Comparison of ENCODE assay signal across 9 cellular contexts in the genomic region with DNA sequence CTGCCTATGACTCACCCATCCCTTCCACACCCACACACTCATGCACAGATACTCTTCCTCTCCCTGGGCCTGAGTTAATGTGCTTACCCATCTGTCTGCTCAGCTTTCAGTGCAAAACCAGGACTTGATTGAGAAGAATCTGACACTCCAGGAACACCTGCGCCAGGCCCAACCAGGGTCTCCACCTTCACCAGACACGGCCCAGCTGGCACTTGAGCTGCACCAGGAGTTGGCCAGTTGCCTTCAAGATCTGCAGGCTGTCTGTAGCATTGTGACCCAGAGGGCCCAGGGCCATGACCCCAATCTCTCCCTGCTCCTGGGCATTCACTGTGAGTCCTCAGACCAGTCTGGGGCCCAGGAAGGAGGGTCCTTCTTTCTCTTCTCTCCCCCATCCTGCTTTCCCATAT. TPM values are rescaled to one million over a fixed set of nuclear protein-coding genes. Genes with fewer than 3 reads are reported as not detected.
DNase-seq lines count a peak whose midpoint lies in the region; ATAC-seq, FAIRE-seq and TF ChIP-seq lines count a peak whose summit lies in the region.
"Had no signal": no experiment of that assay in that cellular context is flagged by ENCODE, and none has a peak within 500 bp of the region (broad histone marks: within the 10 kb centered on the region; RNA-seq: fewer than 3 reads in every experiment).

No MANE protein-coding gene starts in this region.

- TF ChIP-seq CTCF in GM12878 (IDR thresholded peaks at IDR 0.05 in 2 of 3, conservative IDR thresholded peaks at IDR 0.05 in 1 of 3; ENCODE audit: control insufficient read depth in 2 of 3, extremely low read depth in 1 of 3, insufficient read depth in 1 of 3, low read depth in 3 of 3, low read length in 3 of 3): no peak
- TF ChIP-seq CTCF in vagina (IDR thresholded peaks at IDR 0.05): no peak

- POLR2A ChIA-PET in GM12878 (lab: Charles Lee): interaction anchor here (1.3 to 1.7 kb wide), 2 partner anchors 12 to 43 kb away, joined by 5 to 6 read pairs; no protein-coding TSS in a partner anchor

- H3K9ac ChIP-seq in GM12878 (ENCODE audit: control insufficient read depth, insufficient read depth, low read length) (no peak overlapping the region), mucosa of rectum (ENCODE audit: low read depth in 1 of 2, low read length in 2 of 2) (peak overlapping the region; percentile 26 to 76)

- in situ Hi-C loops in GM12878 (cut with MboI): no loop called here

- no peak for ATAC-seq in Right ventricle myocardium superior (ENCODE audit: poor library complexity)
- ATAC-seq in Right ventricle myocardium inferior: no peak
- ATAC-seq in GM12878: no peak

- H3K27me3 ChIP-seq in GM12878 (replicated peaks in 1 of 2; ENCODE audit: control insufficient read depth in 2 of 2, insufficient read depth in 2 of 2, low read length in 1 of 2) (no peaks in the 10 kb centered on the region), mucosa of rectum (ENCODE audit: control insufficient read depth in 2 of 2, insufficient read depth in 2 of 2, low read length in 2 of 2) (no peaks in the 10 kb centered on the region), vagina (no peaks in the 10 kb centered on the region)

- TF ChIP-seq RAD21 in GM12878 (IDR thresholded peaks at IDR 0.05; ENCODE audit: insufficient read depth, low read depth, low read length): no peak

- H3K36me3 ChIP-seq in GM12878 (ENCODE audit: control insufficient read depth in 2 of 2, insufficient read depth in 2 of 2, low read length in 1 of 2): peaks cover 14 to 19% of the 10 kb centered on the region in 2 experiments
- peaks cover 12 to 18% of the 10 kb centered on the region in 2 donors for H3K36me3 ChIP-seq in mucosa of rectum (ENCODE audit: control insufficient read depth in 2 of 2, insufficient read depth in 2 of 2, low read length in 2 of 2)
- peaks cover 0 to 2% of the 10 kb centered on the region in 2 donors for H3K36me3 ChIP-seq in vagina

- WGBS in GM12878 (ENCODE audit: insufficient coverage, insufficient replicate concordance, low lambda C conversion rate, missing lambda C conversion rate): 92% methylated on average over 2 of the region's 2 CpGs

- no peak for TF ChIP-seq POLR2A in GM12878 (IDR thresholded peaks at IDR 0.05; ENCODE audit: low read depth, low read length)
- TF ChIP-seq POLR2A in vagina (IDR thresholded peaks at IDR 0.05): no peak

- no peaks in the 10 kb centered on the region for H4K20me1 ChIP-seq in GM12878 (ENCODE audit: control insufficient read depth, insufficient read depth)

- SMC1A ChIA-PET in GM12878 (lab: Charles Lee; ENCODE audit: uncharacterized antibody, unreplicated experiment): interaction anchor here (0.6 to 9.1 kb wide), 9 partner anchors 9 to 140 kb away, joined by 3 to 119 read pairs (median 3); partner anchors contain the start of genes CD52 and CEP85

- CTCF ChIA-PET in GM12878 (lab: Yijun Ruan, JAX): interaction anchor here (0.6 to 18.0 kb wide), 18 partner anchors 11 to 140 kb away, joined by 3 to 879 read pairs (median 5); partner anchors contain the start of genes CD52, CEP85 and ZNF593

- no peak overlapping the region for H2AFZ ChIP-seq in GM12878 (ENCODE audit: control insufficient read depth, low read depth, low read length)
- H2AFZ ChIP-seq: GM23338 had no signal

- TF ChIP-seq EP300 in GM12878 (IDR thresholded peaks at IDR 0.05; ENCODE audit: borderline replicate concordance in 1 of 2, control insufficient read depth in 1 of 2, low read depth in 2 of 2, low read length in 2 of 2): no peak

- H3K9me3 ChIP-seq in GM12878 (replicated peaks; ENCODE audit: control insufficient read depth, insufficient read depth, low read length) (no peaks in the 10 kb centered on the region), mucosa of rectum (ENCODE audit: control insufficient read depth in 2 of 2, low read length in 2 of 2) (no peaks in the 10 kb centered on the region), vagina (no peaks in the 10 kb centered on the region)

- DNase-seq in Right ventricle myocardium superior: peak; percentile 72
- no peak for DNase-seq in Right ventricle myocardium inferior (ENCODE audit: missing footprints)
- no peak for DNase-seq in GM12878 (ENCODE audit: low read depth, low spot score)
- peak in 1 of 2 donors; percentile 93 for DNase-seq in vagina (ENCODE audit: extremely low spot score in 2 of 2)
- no peak for DNase-seq in germinal center (ENCODE audit: low spot score)
- no peak for DNase-seq in NCI-H1092 (lab: John Stamatoyannopoulos, UW)
- DNase-seq in SIG-M5 treated with dmso at 0.1 percent for 504 hours (lab: John Stamatoyannopoulos, UW; ENCODE audit: unreplicated experiment): no peak

- no peak overlapping the region for H3K4me2 ChIP-seq in GM12878 (ENCODE audit: control insufficient read depth, insufficient read depth)
- H3K4me2 ChIP-seq: GM23338 had no signal

- no TSS peak for BruUV-seq in GM12878 (replicated peaks; lab: Mats Ljungman, UMichigan)

- RAD21 ChIA-PET in GM12878 (lab: Charles Lee; ENCODE audit: unreplicated experiment): interaction anchor here (1.0 to 8.9 kb wide), 6 partner anchors 9 to 141 kb away, joined by 4 to 113 read pairs (median 8); partner anchors contain the start of gene CD52

- H3K27ac ChIP-seq in GM12878 (ENCODE audit: control insufficient read depth, insufficient read depth) (peak overlapping the region; percentile 52; the same call in 1 of the 2 replicates), mucosa of rectum (ENCODE audit: low read depth in 2 of 2, low read length in 2 of 2) (peak overlapping the region; percentile 94 to 98), vagina (peak overlapping the region; percentile 95)

- FAIRE-seq in GM12878 (lab: Jason Lieb, UNC): no peak

- peaks cover 23% of the 10 kb centered on the region for H3K79me2 ChIP-seq in GM12878 (ENCODE audit: control insufficient read depth, insufficient read depth, low read length)

- H3K4me1 ChIP-seq in GM12878 (ENCODE audit: control insufficient read depth, insufficient read depth, low read length) (peaks cover 42% of the 10 kb centered on the region), mucosa of rectum (ENCODE audit: control insufficient read depth in 2 of 2, insufficient read depth in 2 of 2, low read length in 2 of 2) (peaks cover 48 to 52% of the 10 kb centered on the region in 2 donors), vagina (peaks cover 63% of the 10 kb centered on the region)

- H3K4me3 ChIP-seq in GM12878 (no peak overlapping the region), mucosa of rectum (ENCODE audit: low read length in 2 of 2) (peak overlapping the region; percentile 3 to 25), vagina (no peak overlapping the region)
- H3K4me3 ChIP-seq: GM23338 had no signal

- intact Hi-C loops in Right ventricle myocardium superior (cut with DNase I): no loop called here
- intact Hi-C loops in Right ventricle myocardium inferior (cut with DNase I): loop anchor here (5.0 kb wide), 2 partner anchors 44 to 86 kb away; partner anchors contain the start of gene CEP85
- intact Hi-C loops in GM12878 (cut with micrococcal nuclease; ENCODE audit: unreplicated experiment): no loop called here
- intact Hi-C loops in vagina (cut with DNase I): no loop called here

RNA-seq across cellular contexts. Expression of gene SH3BGRL3, which starts 3.5 kb away (rescaled TPM):
- total RNA-seq in Right ventricle myocardium superior: 33.9 TPM
- total RNA-seq in Right ventricle myocardium inferior: 50.5 TPM
- 9.0 and 9.9 TPM in 2 replicates for total RNA-seq in GM12878 (2013; cell fraction: nucleolus; rRNA removed)
- 42.6 and 52.9 TPM in 2 replicates for total RNA-seq in GM12878 (2014; rRNA removed)
- total RNA-seq in GM12878 (2014; rRNA removed; fragmentation: Illumina TruSeq; extraction: Trizol): 45.9 and 46.9 TPM in 2 replicates
- 111 and 116 TPM in 2 replicates for total RNA-seq in GM12878 (2021)
- polyA plus RNA-seq in GM12878 (2011; ENCODE audit: low read depth): 29.9 TPM
- polyA plus RNA-seq in GM12878 (2011; rRNA removed): 26.3 and 39.7 TPM in 2 replicates
- polyA plus RNA-seq in GM12878 (2011; cell fraction: cytosol; rRNA removed): 57.0 and 59.2 TPM in 2 replicates
- 25.2 and 28.2 TPM in 2 replicates for polyA plus RNA-seq in GM12878 (2011; cell fraction: nucleus; rRNA removed)
- polyA plus RNA-seq in GM12878 (2012): 86.2 and 109 TPM in 2 replicates
- polyA plus RNA-seq in GM12878 (2014; fragmentation: Illumina TruSeq; extraction: Trizol): 95.2 and 135 TPM in 2 replicates
- 100 to 1,000 TPM; 121 to 129 TPM for polyA plus RNA-seq in GM12878 (2014; fragmentation: Nextera tagmentation; extraction: Ambion mirVana)
- polyA plus RNA-seq in GM12878 (2014; rRNA removed): 42.3 and 57.1 TPM in 2 replicates
- 100 to 1,000 TPM; 344 to 390 TPM for polyA plus RNA-seq in GM12878 (2016; fragmentation: Nextera tagmentation; extraction: Ambion mirVana)
- 52.7 and 67.7 TPM in 2 replicates for polyA minus RNA-seq in GM12878 (2011; rRNA and poly(A)+ RNA removed)
- polyA minus RNA-seq in GM12878 (2011; cell fraction: cytosol; rRNA and poly(A)+ RNA removed): 38.8 and 41.6 TPM in 2 replicates
- polyA minus RNA-seq in GM12878 (2011; cell fraction: nucleus; rRNA and poly(A)+ RNA removed): 19.5 and 27.3 TPM in 2 replicates
- total RNA-seq in vagina: 115 TPM

RNA-seq across cellular contexts. Expression of gene UBXN11, which starts 30.0 kb away (rescaled TPM):
- total RNA-seq in Right ventricle myocardium superior (8.3 TPM), Right ventricle myocardium inferior (9.5 TPM), GM12878 (2014; rRNA removed) (8.1 and 8.5 TPM in 2 replicates), GM12878 (2014; rRNA removed; fragmentation: Illumina TruSeq; extraction: Trizol) (5.7 and 6.2 TPM in 2 replicates), GM12878 (2021) (16.8 and 19.3 TPM in 2 replicates), vagina (7.1 TPM)
- 18.9 and 19.6 TPM in 2 replicates for total RNA-seq in GM12878 (2013; cell fraction: nucleolus; rRNA removed)
- 5.8 TPM for polyA plus RNA-seq in GM12878 (2011; ENCODE audit: low read depth)
- polyA plus RNA-seq in GM12878 (2011; rRNA removed) (7.6 and 10.8 TPM in 2 replicates), GM12878 (2014; fragmentation: Illumina TruSeq; extraction: Trizol) (3.5 and 8.1 TPM in 2 replicates), GM12878 (2014; fragmentation: Nextera tagmentation; extraction: Ambion mirVana) (1 to 10 TPM in 1 of 2 experiments, under 1 TPM in 1; 0.32 to 1.2 TPM), GM12878 (2014; rRNA removed) (24.3 and 26.5 TPM in 2 replicates), GM12878 (2016; fragmentation: Nextera tagmentation; extraction: Ambion mirVana) (10 to 100 TPM; 27.7 to 34.4 TPM)
- polyA plus RNA-seq in GM12878 (2011; cell fraction: cytosol; rRNA removed): 13.3 and 16.3 TPM in 2 replicates
- polyA plus RNA-seq in GM12878 (2011; cell fraction: nucleus; rRNA removed): 80.9 and 89.2 TPM in 2 replicates
- 10.6 and 12.1 TPM in 2 replicates for polyA plus RNA-seq in GM12878 (2012)
- 7.2 and 7.5 TPM in 2 replicates for polyA minus RNA-seq in GM12878 (2011; rRNA and poly(A)+ RNA removed)
- 3.2 and 3.9 TPM in 2 replicates for polyA minus RNA-seq in GM12878 (2011; cell fraction: cytosol; rRNA and poly(A)+ RNA removed)
- 11.2 and 14.9 TPM in 2 replicates for polyA minus RNA-seq in GM12878 (2011; cell fraction: nucleus; rRNA and poly(A)+ RNA removed)

RNA-seq across cellular contexts. Expression of gene CD52, which starts 41.3 kb away (rescaled TPM):
- 4.4 TPM for total RNA-seq in Right ventricle myocardium superior
- total RNA-seq in Right ventricle myocardium inferior: 6.5 TPM
- 30.6 and 34.5 TPM in 2 replicates for total RNA-seq in GM12878 (2013; cell fraction: nucleolus; rRNA removed)
- 237 and 262 TPM in 2 replicates for total RNA-seq in GM12878 (2014; rRNA removed)
- 637 and 673 TPM in 2 replicates for total RNA-seq in GM12878 (2014; rRNA removed; fragmentation: Illumina TruSeq; extraction: Trizol)
- 291 and 301 TPM in 2 replicates for total RNA-seq in GM12878 (2021)
- 736 TPM for polyA plus RNA-seq in GM12878 (2011; ENCODE audit: low read depth)
- 453 and 508 TPM in 2 replicates for polyA plus RNA-seq in GM12878 (2011; rRNA removed)
- 356 and 918 TPM in 2 replicates for polyA plus RNA-seq in GM12878 (2011; cell fraction: cytosol; rRNA removed)
- polyA plus RNA-seq in GM12878 (2011; cell fraction: nucleus; rRNA removed): 146 and 442 TPM in 2 replicates
- 451 and 734 TPM in 2 replicates for polyA plus RNA-seq in GM12878 (2012)
- polyA plus RNA-seq in GM12878 (2014; fragmentation: Illumina TruSeq; extraction: Trizol): 882 and 1,118 TPM in 2 replicates
- 1,000 to 10,000 TPM; 2,664 to 2,736 TPM for polyA plus RNA-seq in GM12878 (2014; fragmentation: Nextera tagmentation; extraction: Ambion mirVana)
- 488 and 610 TPM in 2 replicates for polyA plus RNA-seq in GM12878 (2014; rRNA removed)
- polyA plus RNA-seq in GM12878 (2016; fragmentation: Nextera tagmentation; extraction: Ambion mirVana): 100 to 1,000 TPM; 382 to 390 TPM
- polyA minus RNA-seq in GM12878 (2011; rRNA and poly(A)+ RNA removed): 113 and 183 TPM in 2 replicates
- 30.9 and 34.6 TPM in 2 replicates for polyA minus RNA-seq in GM12878 (2011; cell fraction: cytosol; rRNA and poly(A)+ RNA removed)
- polyA minus RNA-seq in GM12878 (2011; cell fraction: nucleus; rRNA and poly(A)+ RNA removed): 33.2 and 36.3 TPM in 2 replicates
- total RNA-seq in vagina: 8.1 TPM
- total RNA-seq: GM23338 had no signal

RNA-seq across cellular contexts. Expression of gene CEP85, which starts 42.4 kb away (rescaled TPM):
- total RNA-seq in Right ventricle myocardium superior: 82.5 TPM
- 73.6 TPM for total RNA-seq in Right ventricle myocardium inferior
- total RNA-seq in GM12878 (2013; cell fraction: nucleolus; rRNA removed): 36.6 and 44.3 TPM in 2 replicates
- 22.1 and 22.2 TPM in 2 replicates for total RNA-seq in GM12878 (2014; rRNA removed)
- total RNA-seq in GM12878 (2014; rRNA removed; fragmentation: Illumina TruSeq; extraction: Trizol): 22.2 and 22.8 TPM in 2 replicates
- total RNA-seq in GM12878 (2021): 17.9 and 20.9 TPM in 2 replicates
- 5.5 TPM for polyA plus RNA-seq in GM12878 (2011; ENCODE audit: low read depth)
- polyA plus RNA-seq in GM12878 (2011; rRNA removed): 22.9 and 26.8 TPM in 2 replicates
- polyA plus RNA-seq in GM12878 (2011; cell fraction: cytosol; rRNA removed): 21.4 and 25.6 TPM in 2 replicates
- 60.9 and 63.0 TPM in 2 replicates for polyA plus RNA-seq in GM12878 (2011; cell fraction: nucleus; rRNA removed)
- polyA plus RNA-seq in GM12878 (2012): 7.1 and 10.8 TPM in 2 replicates
- polyA plus RNA-seq in GM12878 (2014; fragmentation: Illumina TruSeq; extraction: Trizol): 20.4 and 24.5 TPM in 2 replicates
- polyA plus RNA-seq in GM12878 (2014; fragmentation: Nextera tagmentation; extraction: Ambion mirVana): 1 to 10 TPM; 8.4 to 8.6 TPM
- 23.5 and 25.7 TPM in 2 replicates for polyA plus RNA-seq in GM12878 (2014; rRNA removed)
- 10 to 100 TPM; 17.5 to 19.6 TPM for polyA plus RNA-seq in GM12878 (2016; fragmentation: Nextera tagmentation; extraction: Ambion mirVana)
- polyA minus RNA-seq in GM12878 (2011; rRNA and poly(A)+ RNA removed): 26.6 and 31.3 TPM in 2 replicates
- polyA minus RNA-seq in GM12878 (2011; cell fraction: cytosol; rRNA and poly(A)+ RNA removed): 6.5 and 6.7 TPM in 2 replicates
- polyA minus RNA-seq in GM12878 (2011; cell fraction: nucleus; rRNA and poly(A)+ RNA removed): 21.0 and 25.4 TPM in 2 replicates
- total RNA-seq in vagina: 9.1 TPM

Comparison
In these comparisons a context has a peak if more than half of its experiments do, and no peak if none do; other contexts are left out.
1. H3K4me3 ChIP-seq: peak in mucosa of rectum (2 of 2); none in GM12878 (single experiment) and vagina (0 of 2).
2. Peak in every context shown above with its lines, with median percentiles within 50 percentile points of each other: H3K27ac ChIP-seq.